Comparison of ENCODE assay signal across 8 cellular contexts in genomic region chr11:113532697-113533424, GRCh38. TPM values are rescaled to one million over a fixed set of nuclear protein-coding genes. Genes with fewer than 3 reads are reported as not detected.
DNase-seq lines count a peak whose midpoint lies in the region; ATAC-seq and TF ChIP-seq lines count a peak whose summit lies in the region.

No MANE protein-coding gene starts in this region.

- peak; percentile 74 for TF ChIP-seq CTCF in mesothelial cell of epicardium (IDR thresholded peaks at IDR 0.05; ENCODE audit: unreplicated experiment)

- H3K27ac Mint-ChIP-seq in CD4-positive, alpha-beta memory T cell = no peak overlapping the region
- no peak overlapping the region for H3K27ac Mint-ChIP-seq in activated CD4-positive, alpha-beta memory T cell treated with anti-CD3 and anti-CD28 coated beads, Interleukin-2, amount 10 ng/mL, durations not matched to agents 7 days and 5 days
- no peak overlapping the region for H3K27ac Mint-ChIP-seq in effector memory CD8-positive, alpha-beta T cell
- no peak overlapping the region for H3K27ac Mint-ChIP-seq in mesothelial cell of epicardium

- peaks cover 0 to 2% (median 0%) of the 10 kb centered on the region in 4 donors for H3K4me1 Mint-ChIP-seq in CD4-positive, alpha-beta memory T cell
- no peaks in the 10 kb centered on the region for H3K4me1 Mint-ChIP-seq in activated CD4-positive, alpha-beta memory T cell treated with anti-CD3 and anti-CD28 coated beads, Interleukin-2, amount 10 ng/mL, durations not matched to agents 7 days and 5 days
- peaks cover 4 to 5% of the 10 kb centered on the region in 2 donors for H3K4me1 Mint-ChIP-seq in effector memory CD8-positive, alpha-beta T cell (ENCODE audit: low read depth in 2 of 2)
- peaks cover 19% of the 10 kb centered on the region for H3K4me1 Mint-ChIP-seq in mesothelial cell of epicardium

- DNase-seq in CD4-positive, alpha-beta memory T cell = peak; percentile 19 to 42 (median 34)
- DNase-seq in NCI-H748 (lab: John Stamatoyannopoulos, UW; ENCODE audit: unreplicated experiment) (peak; percentile 72), mesothelial cell of epicardium (ENCODE audit: low spot score in 2 of 2, unreplicated experiment in 2 of 2) (peak; percentile 54 to 82)
- DNase-seq in activated CD4-positive, alpha-beta memory T cell treated with anti-CD3 and anti-CD28 coated beads, Interleukin-2, amount 10 ng/mL, durations not matched to agents 7 days and 5 days = peak; percentile 57
- DNase-seq in effector memory CD8-positive, alpha-beta T cell = peak; percentile 37 to 45 (median 38)
- DNase-seq in stimulated activated CD8-positive, alpha-beta memory T cell treated with anti-CD3 and anti-CD28 coated beads, Interleukin-2, amount 100 ng/mL, for 48 hours (ENCODE audit: low read depth in 2 of 2) = peak; percentile 30 to 41

- POLR2A ChIA-PET in CD4-positive, alpha-beta memory T cell (lab: Charles Lee; ENCODE audit: partially characterized antibody) = no interaction called here
- POLR2A ChIA-PET in activated CD4-positive, alpha-beta memory T cell treated with anti-CD3 and anti-CD28 coated beads, Interleukin-2, amount 10 ng/mL, durations not matched to agents 7 days and 5 days (lab: Charles Lee) = interaction anchor here (1.0 kb wide), 1 partner anchor 12 kb away, joined by 3 read pairs; no protein-coding TSS in a partner anchor

- intact Hi-C loops in CD4-positive, alpha-beta memory T cell (cut with micrococcal nuclease) = loop anchor here (5.0 kb wide), 1 partner anchor 729 kb away; no protein-coding TSS in a partner anchor

- H3K4me3 ChIP-seq in CD4-positive, alpha-beta memory T cell (ENCODE audit: low read length in 2 of 2) = no peak overlapping the region

- H3K27ac ChIP-seq in CD4-positive, alpha-beta memory T cell (ENCODE audit: low read depth, low read length) = no peak overlapping the region

- no peaks in the 10 kb centered on the region for H3K27me3 ChIP-seq in CD4-positive, alpha-beta memory T cell (ENCODE audit: insufficient read depth, low read length)

- no peaks in the 10 kb centered on the region for H3K4me1 ChIP-seq in CD4-positive, alpha-beta memory T cell (ENCODE audit: insufficient read depth, low read length)

- H3K9me3 ChIP-seq in CD4-positive, alpha-beta memory T cell (ENCODE audit: control insufficient read depth in 1 of 2, low read length in 2 of 2) = no peaks in the 10 kb centered on the region

- no peaks in the 10 kb centered on the region for H3K36me3 ChIP-seq in CD4-positive, alpha-beta memory T cell (ENCODE audit: insufficient read depth, low read length)

- ATAC-seq in HG02678 (IDR thresholded peaks at IDR 0.05; ENCODE audit: unreplicated experiment) (peak; percentile 60), GM19023 (IDR thresholded peaks at IDR 0.05; ENCODE audit: unreplicated experiment) (no peak)
- peak; percentile 40 for ATAC-seq in effector memory CD8-positive, alpha-beta T cell (replicated peaks)

- CTCF ChIA-PET in CD4-positive, alpha-beta memory T cell (lab: Charles Lee; ENCODE audit: partially characterized antibody) = interaction anchor here (0.5 to 5.8 kb wide), 9 partner anchors 9 to 1460 kb away, joined by 3 to 61 read pairs (median 5); no protein-coding TSS in a partner anchor
- CTCF ChIA-PET in activated CD4-positive, alpha-beta memory T cell treated with anti-CD3 and anti-CD28 coated beads, Interleukin-2, amount 10 ng/mL, durations not matched to agents 7 days and 5 days (lab: Charles Lee) = interaction anchor here (0.6 to 3.1 kb wide), 12 partner anchors 10 to 1244 kb away, joined by 3 to 12 read pairs (median 3); partner anchors contain the start of gene TTC12

- no peaks in the 10 kb centered on the region for H3K9me3 Mint-ChIP-seq in CD4-positive, alpha-beta memory T cell
- H3K9me3 Mint-ChIP-seq in activated CD4-positive, alpha-beta memory T cell treated with anti-CD3 and anti-CD28 coated beads, Interleukin-2, amount 10 ng/mL, durations not matched to agents 7 days and 5 days = no peaks in the 10 kb centered on the region
- H3K9me3 Mint-ChIP-seq in effector memory CD8-positive, alpha-beta T cell = no peaks in the 10 kb centered on the region
- H3K9me3 Mint-ChIP-seq in mesothelial cell of epicardium = no peaks in the 10 kb centered on the region

- H3K36me3 Mint-ChIP-seq in CD4-positive, alpha-beta memory T cell = no peaks in the 10 kb centered on the region
- H3K36me3 Mint-ChIP-seq in activated CD4-positive, alpha-beta memory T cell treated with anti-CD3 and anti-CD28 coated beads, Interleukin-2, amount 10 ng/mL, durations not matched to agents 7 days and 5 days (ENCODE audit: low read depth) = no peaks in the 10 kb centered on the region
- H3K36me3 Mint-ChIP-seq in effector memory CD8-positive, alpha-beta T cell (ENCODE audit: insufficient read depth) = no peaks in the 10 kb centered on the region
- H3K36me3 Mint-ChIP-seq in mesothelial cell of epicardium = no peaks in the 10 kb centered on the region

- peak overlapping the region in 1 of 8 donors; percentile 32 for H3K4me3 Mint-ChIP-seq in CD4-positive, alpha-beta memory T cell
- no peak overlapping the region for H3K4me3 Mint-ChIP-seq in activated CD4-positive, alpha-beta memory T cell treated with anti-CD3 and anti-CD28 coated beads, Interleukin-2, amount 10 ng/mL, durations not matched to agents 7 days and 5 days
- no peak overlapping the region for H3K4me3 Mint-ChIP-seq in effector memory CD8-positive, alpha-beta T cell
- H3K4me3 Mint-ChIP-seq in mesothelial cell of epicardium = no peak overlapping the region

- H3K27me3 Mint-ChIP-seq in CD4-positive, alpha-beta memory T cell = peaks cover 6 to 18% of the 10 kb centered on the region in 2 donors
- peaks cover 30% of the 10 kb centered on the region for H3K27me3 Mint-ChIP-seq in activated CD4-positive, alpha-beta memory T cell treated with anti-CD3 and anti-CD28 coated beads, Interleukin-2, amount 10 ng/mL, durations not matched to agents 7 days and 5 days
- H3K27me3 Mint-ChIP-seq in effector memory CD8-positive, alpha-beta T cell = peaks cover 29 to 66% of the 10 kb centered on the region in 2 donors
- no peaks in the 10 kb centered on the region for H3K27me3 Mint-ChIP-seq in mesothelial cell of epicardium (ENCODE audit: low read depth)

RNA-seq across cellular contexts. Expression of gene DRD2, which starts 57.7 kb away (rescaled TPM):
- not detected for total RNA-seq in CD4-positive, alpha-beta memory T cell
- not detected for polyA plus RNA-seq in CD4-positive, alpha-beta memory T cell
- under 1 TPM; 0.30 to 0.86 TPM for total RNA-seq in activated CD4-positive, alpha-beta memory T cell treated with anti-CD3 and anti-CD28 coated beads, Interleukin-2, amount 10 ng/mL, durations not matched to agents 7 days and 5 days
- total RNA-seq in mesothelial cell of epicardium = 5.5 to 7.5 TPM (median 5.9 TPM) in 3 replicates
